Comparison of ENCODE assay signal across 1 cellular context in the genomic region with DNA sequence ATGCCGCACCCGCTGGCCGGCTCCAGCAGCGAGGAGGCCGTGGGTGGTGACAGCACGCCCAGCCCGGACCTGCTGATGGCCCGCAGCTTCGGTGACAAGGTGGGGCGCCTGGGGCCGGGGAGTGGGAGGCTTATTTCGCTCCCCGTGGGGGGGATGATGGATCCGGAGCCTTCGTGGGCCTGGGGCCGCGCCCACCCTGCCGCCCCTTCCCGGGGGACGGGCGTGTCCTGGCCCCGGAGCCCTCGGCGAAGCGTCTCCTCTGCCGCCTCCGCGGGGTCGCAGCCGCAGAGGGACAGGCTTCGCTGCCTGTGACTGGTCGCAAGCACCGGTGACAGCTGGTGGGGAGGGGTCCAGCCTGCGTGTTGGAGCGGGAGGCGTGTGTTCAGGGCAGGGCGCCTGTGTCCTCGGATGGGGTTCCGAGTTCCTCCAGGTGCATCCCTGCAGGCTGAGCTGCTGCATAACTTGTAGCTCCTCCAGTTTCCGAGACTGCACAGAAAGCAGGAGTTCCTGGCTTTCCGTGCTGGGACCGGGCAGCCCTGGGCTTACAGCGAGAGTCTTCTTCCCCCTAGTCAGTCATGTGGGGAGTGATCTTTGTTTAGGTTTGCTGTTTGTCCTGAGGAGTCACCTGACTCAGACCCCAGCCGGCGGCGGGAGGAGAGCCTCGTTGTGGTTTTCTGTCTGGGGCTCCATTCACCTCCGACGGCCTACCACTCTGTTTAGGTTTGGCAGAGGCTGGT.
TF ChIP-seq lines count a peak whose summit lies in the region.

No MANE protein-coding gene starts in this region.

TF ChIP-seq in GM12878, 131 proteins besides CTCF, POLR2A, EP300 and RAD21:
- 0 out of 2 replicates have a peak, but pooled peaks have one; percentile 36 for TF ChIP-seq NR2F1 (conservative IDR thresholded peaks at IDR 0.05)
- peak in 1 of 2 experiments; percentile 15; a peak in 1 of 4 replicates for TF ChIP-seq BHLHE40 (IDR thresholded peaks at IDR 0.05; ENCODE audit: borderline replicate concordance in 1 of 2, low read depth in 2 of 2, low read length in 1 of 2)
- 0 out of 2 replicates have a peak, but pooled peaks have one; percentile 5 for TF ChIP-seq IKZF1 (conservative IDR thresholded peaks at IDR 0.05)
- TF ChIP-seq SMARCA5 (IDR thresholded peaks at IDR 0.05), result 0 out of 2 replicates have a peak, but pooled peaks have one; percentile 7
- TF ChIP-seq, protein P1, sequence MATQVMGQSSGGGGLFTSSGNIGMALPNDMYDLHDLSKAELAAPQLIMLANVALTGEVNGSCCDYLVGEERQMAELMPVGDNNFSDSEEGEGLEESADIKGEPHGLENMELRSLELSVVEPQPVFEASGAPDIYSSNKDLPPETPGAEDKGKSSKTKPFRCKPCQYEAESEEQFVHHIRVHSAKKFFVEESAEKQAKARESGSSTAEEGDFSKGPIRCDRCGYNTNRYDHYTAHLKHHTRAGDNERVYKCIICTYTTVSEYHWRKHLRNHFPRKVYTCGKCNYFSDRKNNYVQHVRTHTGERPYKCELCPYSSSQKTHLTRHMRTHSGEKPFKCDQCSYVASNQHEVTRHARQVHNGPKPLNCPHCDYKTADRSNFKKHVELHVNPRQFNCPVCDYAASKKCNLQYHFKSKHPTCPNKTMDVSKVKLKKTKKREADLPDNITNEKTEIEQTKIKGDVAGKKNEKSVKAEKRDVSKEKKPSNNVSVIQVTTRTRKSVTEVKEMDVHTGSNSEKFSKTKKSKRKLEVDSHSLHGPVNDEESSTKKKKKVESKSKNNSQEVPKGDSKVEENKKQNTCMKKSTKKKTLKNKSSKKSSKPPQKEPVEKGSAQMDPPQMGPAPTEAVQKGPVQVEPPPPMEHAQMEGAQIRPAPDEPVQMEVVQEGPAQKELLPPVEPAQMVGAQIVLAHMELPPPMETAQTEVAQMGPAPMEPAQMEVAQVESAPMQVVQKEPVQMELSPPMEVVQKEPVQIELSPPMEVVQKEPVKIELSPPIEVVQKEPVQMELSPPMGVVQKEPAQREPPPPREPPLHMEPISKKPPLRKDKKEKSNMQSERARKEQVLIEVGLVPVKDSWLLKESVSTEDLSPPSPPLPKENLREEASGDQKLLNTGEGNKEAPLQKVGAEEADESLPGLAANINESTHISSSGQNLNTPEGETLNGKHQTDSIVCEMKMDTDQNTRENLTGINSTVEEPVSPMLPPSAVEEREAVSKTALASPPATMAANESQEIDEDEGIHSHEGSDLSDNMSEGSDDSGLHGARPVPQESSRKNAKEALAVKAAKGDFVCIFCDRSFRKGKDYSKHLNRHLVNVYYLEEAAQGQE (IDR thresholded peaks at IDR 0.05; ENCODE audit: low read depth, low read length), result no peak
- TF ChIP-seq, protein P2, sequence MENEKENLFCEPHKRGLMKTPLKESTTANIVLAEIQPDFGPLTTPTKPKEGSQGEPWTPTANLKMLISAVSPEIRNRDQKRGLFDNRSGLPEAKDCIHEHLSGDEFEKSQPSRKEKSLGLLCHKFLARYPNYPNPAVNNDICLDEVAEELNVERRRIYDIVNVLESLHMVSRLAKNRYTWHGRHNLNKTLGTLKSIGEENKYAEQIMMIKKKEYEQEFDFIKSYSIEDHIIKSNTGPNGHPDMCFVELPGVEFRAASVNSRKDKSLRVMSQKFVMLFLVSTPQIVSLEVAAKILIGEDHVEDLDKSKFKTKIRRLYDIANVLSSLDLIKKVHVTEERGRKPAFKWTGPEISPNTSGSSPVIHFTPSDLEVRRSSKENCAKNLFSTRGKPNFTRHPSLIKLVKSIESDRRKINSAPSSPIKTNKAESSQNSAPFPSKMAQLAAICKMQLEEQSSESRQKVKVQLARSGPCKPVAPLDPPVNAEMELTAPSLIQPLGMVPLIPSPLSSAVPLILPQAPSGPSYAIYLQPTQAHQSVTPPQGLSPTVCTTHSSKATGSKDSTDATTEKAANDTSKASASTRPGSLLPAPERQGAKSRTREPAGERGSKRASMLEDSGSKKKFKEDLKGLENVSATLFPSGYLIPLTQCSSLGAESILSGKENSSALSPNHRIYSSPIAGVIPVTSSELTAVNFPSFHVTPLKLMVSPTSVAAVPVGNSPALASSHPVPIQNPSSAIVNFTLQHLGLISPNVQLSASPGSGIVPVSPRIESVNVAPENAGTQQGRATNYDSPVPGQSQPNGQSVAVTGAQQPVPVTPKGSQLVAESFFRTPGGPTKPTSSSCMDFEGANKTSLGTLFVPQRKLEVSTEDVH (IDR thresholded peaks at IDR 0.05; ENCODE audit: low read depth, partially characterized antibody), result no peak
- peak; percentile 5; the same call in 1 of the 2 replicates for TF ChIP-seq ZNF217 (IDR thresholded peaks at IDR 0.05)
- TF ChIP-seq HDGF (IDR thresholded peaks at IDR 0.05), result no peak
- no peak for TF ChIP-seq BACH1 (IDR thresholded peaks at IDR 0.05; ENCODE audit: borderline replicate concordance)
- no peak for TF ChIP-seq RCOR1 (conservative IDR thresholded peaks at IDR 0.05; ENCODE audit: low read depth, low read length)
- TF ChIP-seq, protein P3, sequence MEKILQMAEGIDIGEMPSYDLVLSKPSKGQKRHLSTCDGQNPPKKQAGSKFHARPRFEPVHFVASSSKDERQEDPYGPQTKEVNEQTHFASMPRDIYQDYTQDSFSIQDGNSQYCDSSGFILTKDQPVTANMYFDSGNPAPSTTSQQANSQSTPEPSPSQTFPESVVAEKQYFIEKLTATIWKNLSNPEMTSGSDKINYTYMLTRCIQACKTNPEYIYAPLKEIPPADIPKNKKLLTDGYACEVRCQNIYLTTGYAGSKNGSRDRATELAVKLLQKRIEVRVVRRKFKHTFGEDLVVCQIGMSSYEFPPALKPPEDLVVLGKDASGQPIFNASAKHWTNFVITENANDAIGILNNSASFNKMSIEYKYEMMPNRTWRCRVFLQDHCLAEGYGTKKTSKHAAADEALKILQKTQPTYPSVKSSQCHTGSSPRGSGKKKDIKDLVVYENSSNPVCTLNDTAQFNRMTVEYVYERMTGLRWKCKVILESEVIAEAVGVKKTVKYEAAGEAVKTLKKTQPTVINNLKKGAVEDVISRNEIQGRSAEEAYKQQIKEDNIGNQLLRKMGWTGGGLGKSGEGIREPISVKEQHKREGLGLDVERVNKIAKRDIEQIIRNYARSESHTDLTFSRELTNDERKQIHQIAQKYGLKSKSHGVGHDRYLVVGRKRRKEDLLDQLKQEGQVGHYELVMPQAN (conservative IDR thresholded peaks at IDR 0.05), result 0 out of 2 replicates have a peak, but pooled peaks have one; percentile 20
- TF ChIP-seq GATAD2B (conservative IDR thresholded peaks at IDR 0.05; ENCODE audit: low read depth), result peak; percentile 41; the same call in 1 of the 2 replicates
- TF ChIP-seq RAD51 (IDR thresholded peaks at IDR 0.05), result peak; percentile 64
- TF ChIP-seq DPF2 (IDR thresholded peaks at IDR 0.05), result 0 out of 2 replicates have a peak, but pooled peaks have one; percentile 36
- TF ChIP-seq, protein P4, sequence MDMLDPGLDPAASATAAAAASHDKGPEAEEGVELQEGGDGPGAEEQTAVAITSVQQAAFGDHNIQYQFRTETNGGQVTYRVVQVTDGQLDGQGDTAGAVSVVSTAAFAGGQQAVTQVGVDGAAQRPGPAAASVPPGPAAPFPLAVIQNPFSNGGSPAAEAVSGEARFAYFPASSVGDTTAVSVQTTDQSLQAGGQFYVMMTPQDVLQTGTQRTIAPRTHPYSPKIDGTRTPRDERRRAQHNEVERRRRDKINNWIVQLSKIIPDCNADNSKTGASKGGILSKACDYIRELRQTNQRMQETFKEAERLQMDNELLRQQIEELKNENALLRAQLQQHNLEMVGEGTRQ (IDR thresholded peaks at IDR 0.05; ENCODE audit: borderline replicate concordance, low read depth, low read length), result no peak; the same call in 1 of the 2 replicates
- TF ChIP-seq, protein P5, sequence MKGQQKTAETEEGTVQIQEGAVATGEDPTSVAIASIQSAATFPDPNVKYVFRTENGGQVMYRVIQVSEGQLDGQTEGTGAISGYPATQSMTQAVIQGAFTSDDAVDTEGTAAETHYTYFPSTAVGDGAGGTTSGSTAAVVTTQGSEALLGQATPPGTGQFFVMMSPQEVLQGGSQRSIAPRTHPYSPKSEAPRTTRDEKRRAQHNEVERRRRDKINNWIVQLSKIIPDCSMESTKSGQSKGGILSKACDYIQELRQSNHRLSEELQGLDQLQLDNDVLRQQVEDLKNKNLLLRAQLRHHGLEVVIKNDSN (IDR thresholded peaks at IDR 0.05; ENCODE audit: borderline replicate concordance, extremely low read length, insufficient read depth, low read depth, low read length), result peak; percentile 53
- peak; percentile 78 for TF ChIP-seq RUNX3 (IDR thresholded peaks at IDR 0.05; ENCODE audit: low read length)
